ENCODE assay signal across 1 cellular context in genomic region chr13:51305558-51305957, GRCh38.
TF ChIP-seq lines count a peak whose summit lies in the region.

No MANE protein-coding gene starts in this region.

TF ChIP-seq in GM23338, 12 proteins besides CTCF, POLR2A, EP300 and RAD21:
- TF ChIP-seq REST (IDR thresholded peaks at IDR 0.05; ENCODE audit: unreplicated experiment) (no peak), EZH2 (IDR thresholded peaks at IDR 0.05; ENCODE audit: low read depth, unreplicated experiment) (no peak), ZNF462 (CRISPR knock-in tag; IDR thresholded peaks at IDR 0.05) (no peak), EZH2phosphoT487 (IDR thresholded peaks at IDR 0.05; ENCODE audit: unreplicated experiment) (no peak)
